ENCODE assay signal across 8 cellular contexts in genomic region chr19:21850636-21851255, GRCh38. TPM values are rescaled to one million over a fixed set of nuclear protein-coding genes. Genes with fewer than 3 reads are reported as not detected.
DNase-seq lines count a peak whose midpoint lies in the region; ATAC-seq, FAIRE-seq and TF ChIP-seq lines count a peak whose summit lies in the region.

No MANE protein-coding gene starts in this region.

- H2AFZ ChIP-seq in OCI-LY7 (ENCODE audit: low read length) (no peak overlapping the region), H1 (ENCODE audit: low read length) (no peak overlapping the region), neuronal stem cell (ENCODE audit: low read length) (no peak overlapping the region)

- TF ChIP-seq RAD21 in H1 (IDR thresholded peaks at IDR 0.05 in 1 of 2, conservative IDR thresholded peaks at IDR 0.05 in 1 of 2; ENCODE audit: low read depth in 2 of 2, low read length in 2 of 2): no peak

- H3K4me3 ChIP-seq in OCI-LY7 (ENCODE audit: low read depth, low read length, poor library complexity, severe bottlenecking) (peak overlapping the region; percentile 92), H1 (ENCODE audit: extremely low read depth in 1 of 4, insufficient read depth in 2 of 4, low read depth in 3 of 4, low read length in 4 of 4) (peak overlapping the region; percentile 92 to 99 (median 97)), neuronal stem cell (ENCODE audit: low read length in 2 of 2) (peak overlapping the region; percentile 98 to 99)

- TF ChIP-seq EP300 in H1 (IDR thresholded peaks at IDR 0.05; ENCODE audit: borderline replicate concordance in 1 of 2, low read depth in 2 of 2, low read length in 2 of 2): no peak

- H3K23ac ChIP-seq in H1 (ENCODE audit: insufficient read length) (no peak overlapping the region), neuronal stem cell (ENCODE audit: low read depth, low read length, poor library complexity) (no peak overlapping the region)

- DNase-seq in CD4-positive, alpha-beta T cell: no peak
- DNase-seq in OCI-LY7 (ENCODE audit: low spot score): no peak
- DNase-seq in H1 (ENCODE audit: low read depth in 1 of 2, low spot score in 2 of 2): no peak
- no peak for DNase-seq in neuronal stem cell (ENCODE audit: low spot score)
- no peak for DNase-seq in islet precursor cell
- no peak for DNase-seq in NOMO-1 treated with dmso at 0.1 percent for 144 hours (lab: John Stamatoyannopoulos, UW; ENCODE audit: unreplicated experiment)
- DNase-seq in NCI-H146 treated with DMSO at 0.1 percent for 48 hours (lab: John Stamatoyannopoulos, UW; ENCODE audit: unreplicated experiment): no peak

- no peak overlapping the region for H4K5ac ChIP-seq in H1 (ENCODE audit: insufficient read length, low read depth, low read length)

- H2BK15ac ChIP-seq in H1 (ENCODE audit: low read length) (no peak overlapping the region), neuronal stem cell (ENCODE audit: low read length) (no peak overlapping the region)

- peaks cover 2% of the 10 kb centered on the region; the same call in 1 of the 2 replicates for H3K79me1 ChIP-seq in H1 (ENCODE audit: low read depth, low read length)
- H3K79me1 ChIP-seq in neuronal stem cell (ENCODE audit: low read depth, low read length): peaks cover 7% of the 10 kb centered on the region

- no peaks in the 10 kb centered on the region for H3K27me3 Mint-ChIP-seq in CD4-positive, alpha-beta T cell

- no peak for TF ChIP-seq CTCF in CD4-positive, alpha-beta T cell (IDR thresholded peaks at IDR 0.05)
- TF ChIP-seq CTCF in OCI-LY7 (conservative IDR thresholded peaks at IDR 0.05; ENCODE audit: low read length) (no peak), H1 (IDR thresholded peaks at IDR 0.05; ENCODE audit: control extremely low read depth in 1 of 3, insufficient read depth in 1 of 3, low read depth in 1 of 3, low read length in 3 of 3) (no peak)

- H3K36me3 ChIP-seq in OCI-LY7 (ENCODE audit: insufficient read depth, low read length): peaks cover 52% of the 10 kb centered on the region
- H3K36me3 ChIP-seq in H1 (ENCODE audit: control insufficient read depth in 2 of 4, insufficient read depth in 4 of 4, low read length in 3 of 4): peaks cover 13 to 49% (median 35%) of the 10 kb centered on the region in 4 experiments
- peaks cover 30 to 53% of the 10 kb centered on the region in 2 donors for H3K36me3 ChIP-seq in neuronal stem cell (replicated peaks in 1 of 2; ENCODE audit: control insufficient read depth in 2 of 2, insufficient read depth in 2 of 2, low read length in 2 of 2)

- no peak overlapping the region for H2BK12ac ChIP-seq in H1 (ENCODE audit: low read depth, low read length)
- no peak overlapping the region for H2BK12ac ChIP-seq in neuronal stem cell (ENCODE audit: low read length)

- no peaks in the 10 kb centered on the region for H3K9me3 ChIP-seq in CD4-positive, alpha-beta T cell (ENCODE audit: control insufficient read depth, low read length)
- H3K9me3 ChIP-seq in OCI-LY7 (ENCODE audit: low read length) (peaks cover 8% of the 10 kb centered on the region; the same call in 1 of the 2 replicates), H1 (ENCODE audit: insufficient read depth in 2 of 2, low read depth in 1 of 2, low read length in 1 of 2) (no peaks in the 10 kb centered on the region), neuronal stem cell (replicated peaks in 1 of 2; ENCODE audit: control insufficient read depth in 2 of 2, insufficient read depth in 1 of 2, low read depth in 1 of 2, low read length in 2 of 2) (peaks cover 0 to 57% of the 10 kb centered on the region in 2 donors)

- H3K36me3 Mint-ChIP-seq in CD4-positive, alpha-beta T cell (ENCODE audit: low read depth): peaks cover 26% of the 10 kb centered on the region

- H3K23me2 ChIP-seq in H1 (ENCODE audit: low read depth, low read length): peaks cover 4% of the 10 kb centered on the region

- no peak overlapping the region for H2BK20ac ChIP-seq in H1 (ENCODE audit: low read length)

- 0 out of 2 replicates have a peak overlapping the region, but pooled peaks have one; percentile 20 for H2BK5ac ChIP-seq in H1 (ENCODE audit: low read depth, low read length)
- no peak overlapping the region for H2BK5ac ChIP-seq in neuronal stem cell (ENCODE audit: low read length)

- WGBS in H1 (ENCODE audit: extremely low coverage in 1 of 2, insufficient coverage in 1 of 2, insufficient read length in 1 of 2, insufficient replicate concordance in 2 of 2, low coverage in 1 of 2, low lambda C conversion rate in 2 of 2, missing lambda C conversion rate in 1 of 2), 2 experiments: 69% methylated on average over 10 of the region's 10 CpGs; no CpG with 5 or more reads in 1 of the 2 experiments
- WGBS in neuronal stem cell (ENCODE audit: extremely low coverage in 2 of 2, insufficient read length in 2 of 2, insufficient replicate concordance in 1 of 2), 2 donors: no CpG with 5 or more reads among the region's 10 CpGs

- no peak; a peak in 1 of 3 replicates for TF ChIP-seq POLR2A in H1 (IDR thresholded peaks at IDR 0.05; ENCODE audit: control extremely low read depth in 1 of 2, low read depth in 2 of 2, low read length in 2 of 2)

- H3K14ac ChIP-seq in H1 (ENCODE audit: insufficient read length) (no peak overlapping the region), neuronal stem cell (ENCODE audit: low read length) (no peak overlapping the region)

- H3K4me2 ChIP-seq in OCI-LY7 (ENCODE audit: low read length) (peak overlapping the region; percentile 70), H1 (ENCODE audit: insufficient read depth in 1 of 2, low read depth in 2 of 2, low read length in 2 of 2) (peak overlapping the region; percentile 91), neuronal stem cell (ENCODE audit: insufficient read depth, low read length, poor library complexity, severe bottlenecking) (peak overlapping the region; percentile 74)

- peak overlapping the region; percentile 97 for H3K4me3 Mint-ChIP-seq in CD4-positive, alpha-beta T cell

- H3K56ac ChIP-seq in H1 (replicated peaks; ENCODE audit: insufficient read length, low read depth, low read length): no peak overlapping the region

- ATAC-seq in CD4-positive, alpha-beta T cell (ENCODE audit: poor library complexity): no peak
- ATAC-seq in GM19455 (IDR thresholded peaks at IDR 0.05; ENCODE audit: unreplicated experiment): no peak

- TSS peak; percentile 74 for BruUV-seq in OCI-LY7 (replicated peaks; lab: Mats Ljungman, UMichigan)

- H3K27me3 ChIP-seq in CD4-positive, alpha-beta T cell (ENCODE audit: control insufficient read depth, insufficient read depth, low read length): no peaks in the 10 kb centered on the region
- H3K27me3 ChIP-seq in H1 (replicated peaks in 1 of 4; ENCODE audit: control insufficient read depth in 3 of 4, extremely low read depth in 1 of 4, insufficient read depth in 3 of 4, low read length in 3 of 4) (no peaks in the 10 kb centered on the region), neuronal stem cell (ENCODE audit: control insufficient read depth in 3 of 3, insufficient read depth in 3 of 3, low read depth in 1 of 3, low read length in 3 of 3) (no peaks in the 10 kb centered on the region)

- peaks cover 20% of the 10 kb centered on the region for H3K4me1 ChIP-seq in OCI-LY7 (ENCODE audit: insufficient read depth, low read length, poor library complexity, severe bottlenecking)
- H3K4me1 ChIP-seq in H1 (replicated peaks in 1 of 4; ENCODE audit: control insufficient read depth in 3 of 4, insufficient read depth in 4 of 4, low read length in 3 of 4): peaks cover 0 to 9% (median 3%) of the 10 kb centered on the region in 4 experiments; a peak in 3 of 7 replicates
- peaks cover 5 to 12% of the 10 kb centered on the region in 2 donors for H3K4me1 ChIP-seq in neuronal stem cell (ENCODE audit: control insufficient read depth in 2 of 2, insufficient read depth in 1 of 2, low read depth in 1 of 2, low read length in 2 of 2)

- H4K20me1 ChIP-seq in OCI-LY7 (ENCODE audit: insufficient read depth, low read length): no peaks in the 10 kb centered on the region
- H4K20me1 ChIP-seq in H1 (replicated peaks in 1 of 2; ENCODE audit: control insufficient read depth in 1 of 2, insufficient read depth in 2 of 2, low read length in 2 of 2): peaks cover 8 to 23% of the 10 kb centered on the region in 2 experiments

- intact Hi-C loops in CD4-positive, alpha-beta T cell (cut with DNase I, micrococcal nuclease): loop anchor here in 1 of 2 experiments (1.0 to 10.0 kb wide), 4 partner anchors 13 to 784 kb away; partner anchors contain the start of genes ZNF257, ZNF431 and ZNF492
- intact Hi-C loops in OCI-LY7 (cut with micrococcal nuclease; ENCODE audit: unreplicated experiment): no loop called here

- H3K79me2 ChIP-seq in OCI-LY7 (ENCODE audit: insufficient read depth, low read depth, low read length) (peaks cover 37% of the 10 kb centered on the region; the same call in 1 of the 2 replicates), H1 (ENCODE audit: control insufficient read depth in 1 of 2, insufficient read depth in 2 of 2, low read length in 2 of 2) (peaks cover 7 to 56% of the 10 kb centered on the region in 2 experiments)

- H3K9me2 ChIP-seq in OCI-LY7 (ENCODE audit: insufficient read depth, low read length): no peaks in the 10 kb centered on the region

- no peak for FAIRE-seq in H1 (lab: Jason Lieb, UNC)

- H3K4me1 Mint-ChIP-seq in CD4-positive, alpha-beta T cell (ENCODE audit: low read depth): peaks cover 35% of the 10 kb centered on the region

- POLR2A ChIA-PET in CD4-positive, alpha-beta T cell (lab: Charles Lee): interaction anchor here (1.5 to 3.0 kb wide), 9 partner anchors 13 to 1684 kb away, joined by 5 to 109 read pairs (median 8); partner anchors contain the start of genes ZNF100, ZNF257, ZNF43 and ZNF486
- POLR2A ChIA-PET in OCI-LY7 (lab: Charles Lee): no interaction called here
- POLR2A ChIA-PET in H1 (lab: Charles Lee; ENCODE audit: partially characterized antibody): interaction anchor here (0.9 to 3.0 kb wide), 7 partner anchors 16 to 1836 kb away, joined by 3 to 107 read pairs (median 5); partner anchors contain the start of genes ZNF100, ZNF43 and ZNF675

- H3K9ac ChIP-seq in H1 (replicated peaks in 1 of 4; ENCODE audit: extremely low read depth in 1 of 4, low read depth in 3 of 4, low read length in 3 of 4) (peak overlapping the region; percentile 60 to 100 (median 86)), neuronal stem cell (ENCODE audit: low read depth, low read length, poor library complexity) (peak overlapping the region; percentile 56)

- H3K9me3 Mint-ChIP-seq in CD4-positive, alpha-beta T cell: no peaks in the 10 kb centered on the region

- H2BK120ac ChIP-seq in H1 (replicated peaks; ENCODE audit: low read depth, low read length) (no peak overlapping the region), neuronal stem cell (ENCODE audit: low read depth, low read length) (no peak overlapping the region)

- H2AK5ac ChIP-seq in H1 (ENCODE audit: low read depth, low read length) (no peak overlapping the region; the same call in 1 of the 2 replicates), neuronal stem cell (ENCODE audit: low read depth, low read length) (no peak overlapping the region)

- CTCF ChIA-PET in CD4-positive, alpha-beta T cell (lab: Charles Lee): no interaction called here
- CTCF ChIA-PET in OCI-LY7 (lab: Charles Lee; ENCODE audit: unreplicated experiment) (interaction anchor here (0.5 to 0.6 kb wide), 2 partner anchors 878 to 1332 kb away, joined by 3 read pairs; no protein-coding TSS in a partner anchor), H1 (lab: Charles Lee; ENCODE audit: partially characterized antibody) (interaction anchor here (0.7 kb wide), 1 partner anchor 367 kb away, joined by 3 read pairs; no protein-coding TSS in a partner anchor)

- H4K8ac ChIP-seq in H1 (ENCODE audit: extremely low read depth, insufficient read depth, low read length) (no peak overlapping the region), neuronal stem cell (ENCODE audit: low read depth, low read length) (no peak overlapping the region)

- peak overlapping the region; percentile 74 for H3K27ac Mint-ChIP-seq in CD4-positive, alpha-beta T cell

- H3K4ac ChIP-seq in H1 (replicated peaks; ENCODE audit: insufficient read length, low read depth, low read length) (no peak overlapping the region), neuronal stem cell (ENCODE audit: low read length) (no peak overlapping the region)

- H4K91ac ChIP-seq in H1 (replicated peaks; ENCODE audit: insufficient read length, low read length): no peak overlapping the region
- H4K91ac ChIP-seq in neuronal stem cell (ENCODE audit: low read depth, low read length, poor library complexity): no peak overlapping the region

- no peak overlapping the region for H3K27ac ChIP-seq in CD4-positive, alpha-beta T cell (ENCODE audit: low read depth, low read length)
- no peak overlapping the region for H3K27ac ChIP-seq in OCI-LY7 (ENCODE audit: low read depth, low read length, poor library complexity, severe bottlenecking)
- peak overlapping the region; percentile 7; the same call in 1 of the 2 replicates for H3K27ac ChIP-seq in H1 (ENCODE audit: low read depth, low read length)
- H3K27ac ChIP-seq in neuronal stem cell (replicated peaks; ENCODE audit: low read length): no peak overlapping the region

- no peak overlapping the region for H3K18ac ChIP-seq in H1 (ENCODE audit: extremely low read depth, low read length)
- no peak overlapping the region for H3K18ac ChIP-seq in neuronal stem cell (ENCODE audit: low read length)

RNA-seq across cellular contexts. Expression of gene ZNF43, which starts 14.8 kb away (rescaled TPM):
- 10 to 100 TPM; 26.1 to 30.2 TPM for total RNA-seq in CD4-positive, alpha-beta T cell
- 31.5 and 39.7 TPM in 2 replicates for total RNA-seq in OCI-LY7 (2014; rRNA removed; shearing (Covaris generic))
- 55.6 and 66.1 TPM in 2 replicates for total RNA-seq in OCI-LY7 (2022)
- 50.0 and 53.1 TPM in 2 replicates for total RNA-seq in H1 (2021; fragmentation: NEBNext Ultra II Directional; extraction: Animal tissue kit (Norgen Biotek cat#: 25700))
- 15.5 and 24.7 TPM in 2 replicates for polyA plus RNA-seq in H1 (2011; rRNA removed)
- 19.6 TPM for polyA plus RNA-seq in H1 (2011; cell fraction: cytosol; rRNA removed)
- polyA plus RNA-seq in H1 (2011; cell fraction: nucleus; rRNA removed): 50.6 TPM
- polyA plus RNA-seq in H1 (2012, experiment 1 of 2): 14.8 to 24.0 TPM (median 17.6 TPM) in 4 replicates
- 2.5 TPM for polyA plus RNA-seq in H1 (2012, experiment 2 of 2)
- 32.0 TPM for polyA plus RNA-seq in H1 (2013, experiment 1 of 2)
- polyA plus RNA-seq in H1 (2013, experiment 2 of 2): 26.7 TPM
- 182 and 220 TPM in 2 replicates for polyA minus RNA-seq in H1 (2011; rRNA and poly(A)+ RNA removed)
- polyA minus RNA-seq in H1 (2011; cell fraction: cytosol; rRNA and poly(A)+ RNA removed): 76.6 TPM
- polyA minus RNA-seq in H1 (2011; cell fraction: nucleus; rRNA and poly(A)+ RNA removed): 227 TPM
- 43.0 TPM for polyA plus RNA-seq in neuronal stem cell (2013, experiment 1 of 2)
- polyA plus RNA-seq in neuronal stem cell (2013, experiment 2 of 2): 44.7 TPM
